Comparison of ENCODE assay signal across 9 cellular contexts in the genomic region with DNA sequence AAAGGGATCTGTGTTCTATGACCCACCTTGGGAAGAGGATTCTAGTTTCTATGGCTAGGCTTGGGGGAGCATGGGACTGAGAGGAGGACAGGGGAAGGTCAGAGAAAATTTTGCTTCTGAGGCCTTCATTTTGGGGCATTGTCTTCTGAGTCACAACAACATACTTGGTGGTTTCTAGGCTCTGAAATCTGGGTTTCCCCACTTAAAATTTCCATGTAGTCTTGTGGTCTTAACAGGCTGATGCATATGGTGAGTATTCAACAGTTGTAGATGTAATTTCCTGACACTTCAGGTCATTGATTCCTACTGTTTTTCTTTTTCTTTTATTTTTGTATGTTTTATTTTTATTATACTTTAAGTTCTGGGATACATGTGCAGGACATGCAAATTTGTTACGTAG.
DNase-seq lines count a peak whose midpoint lies in the region; ATAC-seq and TF ChIP-seq lines count a peak whose summit lies in the region.
"Had no signal": no experiment of that assay in that cellular context is flagged by ENCODE, and none has a peak within 500 bp of the region (broad histone marks: within the 10 kb centered on the region; RNA-seq: fewer than 3 reads in every experiment).

No MANE protein-coding gene starts in this region.

- DNase-seq in activated T-helper 1 cell treated with anti-CD3 and anti-CD28 coated beads, Interleukin-12 subunit alpha, Interleukin-12 subunit beta, Interleukin-2, Interleukin-4 antibody, amounts not matched to agents 30 ng/mL and 10 ng/mL and 1 ng/mL, durations not matched to agents 14 hours and 24 hours and 36 hours (ENCODE audit: low spot score): peak; percentile 4
- DNase-seq in caudate nucleus (lab: John Stamatoyannopoulos, UW): no peak
- no peak for DNase-seq in epidermal melanocyte (ENCODE audit: insufficient read length, low spot score)
- DNase-seq in foreskin fibroblast: no peak
- DNase-seq in effector CD4-positive, alpha-beta T cell: no peak

- H3K9me3 Mint-ChIP-seq in activated T-helper 1 cell treated with anti-CD3 and anti-CD28 coated beads, Interleukin-12 subunit alpha, Interleukin-12 subunit beta, Interleukin-2, Interleukin-4 antibody, amounts not matched to agents 30 ng/mL and 10 ng/mL and 1 ng/mL, durations not matched to agents 14 hours and 24 hours and 36 hours: peaks cover 55% of the 10 kb centered on the region

- H3K4me1 Mint-ChIP-seq in activated T-helper 1 cell treated with anti-CD3 and anti-CD28 coated beads, Interleukin-12 subunit alpha, Interleukin-12 subunit beta, Interleukin-2, Interleukin-4 antibody, amounts not matched to agents 30 ng/mL and 10 ng/mL and 1 ng/mL, durations not matched to agents 14 hours and 24 hours and 36 hours (ENCODE audit: low read depth): peaks cover 35% of the 10 kb centered on the region
- H3K4me1 Mint-ChIP-seq: activated naive CD4-positive, alpha-beta T cell treated with anti-CD3 and anti-CD28 coated beads, Interleukin-2, amount 50 U/mL, for 24 hours had no signal

- peaks cover 6% of the 10 kb centered on the region for H3K27me3 Mint-ChIP-seq in activated T-helper 1 cell treated with anti-CD3 and anti-CD28 coated beads, Interleukin-12 subunit alpha, Interleukin-12 subunit beta, Interleukin-2, Interleukin-4 antibody, amounts not matched to agents 30 ng/mL and 10 ng/mL and 1 ng/mL, durations not matched to agents 14 hours and 24 hours and 36 hours (ENCODE audit: insufficient read depth)

- H3K27ac Mint-ChIP-seq in activated T-helper 1 cell treated with anti-CD3 and anti-CD28 coated beads, Interleukin-12 subunit alpha, Interleukin-12 subunit beta, Interleukin-2, Interleukin-4 antibody, amounts not matched to agents 30 ng/mL and 10 ng/mL and 1 ng/mL, durations not matched to agents 14 hours and 24 hours and 36 hours: peak overlapping the region; percentile 91
- H3K27ac Mint-ChIP-seq: activated naive CD4-positive, alpha-beta T cell treated with anti-CD3 and anti-CD28 coated beads, Interleukin-2, amount 50 U/mL, for 24 hours had no signal

- peaks cover 12% of the 10 kb centered on the region for H3K36me3 Mint-ChIP-seq in activated T-helper 1 cell treated with anti-CD3 and anti-CD28 coated beads, Interleukin-12 subunit alpha, Interleukin-12 subunit beta, Interleukin-2, Interleukin-4 antibody, amounts not matched to agents 30 ng/mL and 10 ng/mL and 1 ng/mL, durations not matched to agents 14 hours and 24 hours and 36 hours (ENCODE audit: low read depth)
- H3K36me3 Mint-ChIP-seq: activated naive CD4-positive, alpha-beta T cell treated with anti-CD3 and anti-CD28 coated beads, Interleukin-2, amount 50 U/mL, for 24 hours had no signal

- no peak for TF ChIP-seq CTCF in foreskin fibroblast (IDR thresholded peaks at IDR 0.05; ENCODE audit: low read depth, low read length)

- peak; percentile 57 for ATAC-seq in GM18867 (IDR thresholded peaks at IDR 0.05; ENCODE audit: unreplicated experiment)
- peak; percentile 59 for ATAC-seq in GM21526 (IDR thresholded peaks at IDR 0.05; ENCODE audit: low FRiP score, unreplicated experiment)
- peak; percentile 62 for ATAC-seq in HG03135 (IDR thresholded peaks at IDR 0.05; ENCODE audit: unreplicated experiment)

- no peak overlapping the region for H3K27ac ChIP-seq in caudate nucleus (ENCODE audit: low read depth, low read length)

- H3K4me3 ChIP-seq in foreskin fibroblast (ENCODE audit: low read depth in 1 of 2, low read length in 2 of 2): no peak overlapping the region

- peak overlapping the region; percentile 16 for H3K4me3 Mint-ChIP-seq in activated T-helper 1 cell treated with anti-CD3 and anti-CD28 coated beads, Interleukin-12 subunit alpha, Interleukin-12 subunit beta, Interleukin-2, Interleukin-4 antibody, amounts not matched to agents 30 ng/mL and 10 ng/mL and 1 ng/mL, durations not matched to agents 14 hours and 24 hours and 36 hours
- H3K4me3 Mint-ChIP-seq: activated naive CD4-positive, alpha-beta T cell treated with anti-CD3 and anti-CD28 coated beads, Interleukin-2, amount 50 U/mL, for 24 hours had no signal

- intact Hi-C loops in activated T-helper 1 cell treated with anti-CD3 and anti-CD28 coated beads, Interleukin-12 subunit alpha, Interleukin-12 subunit beta, Interleukin-2, Interleukin-4 antibody, amounts not matched to agents 30 ng/mL and 10 ng/mL and 1 ng/mL, durations not matched to agents 14 hours and 24 hours and 36 hours (cut with micrococcal nuclease): loop anchor here (5.0 kb wide), 2 partner anchors 131 to 231 kb away; partner anchors contain the start of gene LSM8
